Comparison of ENCODE assay signal across 10 cellular contexts in genomic region chr17:75498726-75499213, GRCh38. TPM values are rescaled to one million over a fixed set of nuclear protein-coding genes. Genes with fewer than 3 reads are reported as not detected.
A peak's percentile ranks its signal among the peaks of the same experiment; 100 is the strongest.
DNase-seq lines count a peak whose midpoint lies in the region; ATAC-seq, FAIRE-seq and TF ChIP-seq lines count a peak whose summit lies in the region.
"Had no signal": no experiment of that assay in that cellular context is flagged by ENCODE, and none has a peak within 500 bp of the region (broad histone marks: within the 10 kb centered on the region; RNA-seq: fewer than 3 reads in every experiment).

No MANE protein-coding gene starts in this region.

- H3K9me3 Mint-ChIP-seq in nephron progenitor cell: no peaks in the 10 kb centered on the region
- H3K9me3 Mint-ChIP-seq: activated B cell treated with CpG ODN at 0.5 μM for 24 hours; CD8-positive, alpha-beta memory T cell had no signal

- H4K20me1 ChIP-seq in K562 (replicated peaks; ENCODE audit: control insufficient read depth, insufficient read depth, low read length): no peaks in the 10 kb centered on the region

- intact Hi-C loops in K562 (cut with micrococcal nuclease): no loop called here

- no peak for TF ChIP-seq EP300 in K562 (IDR thresholded peaks at IDR 0.05; ENCODE audit: low read length)

- CTCF ChIA-PET in HEK293 (lab: Yijun Ruan, JAX) (interaction anchor here (1.2 to 1.4 kb wide), 3 partner anchors 16 to 251 kb away, joined by 4 to 5 read pairs (median 5); partner anchors contain the start of gene TSEN54), K562 (lab: Yijun Ruan, JAX; ENCODE audit: low intra/inter-chr PET ratio) (no interaction called here)

- peak in 1 of 2 experiments; percentile 45; a peak in 1 of 4 replicates for TF ChIP-seq RAD21 in K562 (CRISPR knock-in tag; conservative IDR thresholded peaks at IDR 0.05 in 1 of 2, IDR thresholded peaks at IDR 0.05 in 1 of 2)

- H3K9me3 ChIP-seq in HEK293 (ENCODE audit: control insufficient read depth, insufficient read depth, low read depth, low read length) (no peaks in the 10 kb centered on the region), K562 (replicated peaks; ENCODE audit: control insufficient read depth, insufficient read depth, low read depth, low read length) (no peaks in the 10 kb centered on the region)

- BruUV-seq in K562 (replicated peaks; lab: Mats Ljungman, UMichigan): no TSS peak

- no peaks in the 10 kb centered on the region for H3K79me2 ChIP-seq in K562 (ENCODE audit: control insufficient read depth, insufficient read depth, low read length)

- no peaks in the 10 kb centered on the region for H3K36me3 Mint-ChIP-seq in nephron progenitor cell (ENCODE audit: low read depth)

- peaks cover 3% of the 10 kb centered on the region for H3K9me1 ChIP-seq in K562 (ENCODE audit: control insufficient read depth, insufficient read depth, low read length)

- no peak overlapping the region for H2AFZ ChIP-seq in K562 (ENCODE audit: low read depth, low read length)

- H3K4me1 Mint-ChIP-seq in nephron progenitor cell: peaks cover 18% of the 10 kb centered on the region
- H3K4me1 Mint-ChIP-seq: activated B cell treated with CpG ODN at 0.5 μM for 24 hours; CD8-positive, alpha-beta memory T cell had no signal

- H3K36me3 ChIP-seq in HEK293 (ENCODE audit: control insufficient read depth in 2 of 2, insufficient read depth in 1 of 2, low read length in 2 of 2) (peaks cover 0 to 91% of the 10 kb centered on the region in 2 experiments), K562 (ENCODE audit: control insufficient read depth, insufficient read depth, low read length) (peaks cover 44% of the 10 kb centered on the region; the same call in 2 of the 3 replicates)

- H3K27me3 Mint-ChIP-seq in nephron progenitor cell (ENCODE audit: low read depth, poor library complexity): no peaks in the 10 kb centered on the region
- H3K27me3 Mint-ChIP-seq: activated B cell treated with CpG ODN at 0.5 μM for 24 hours; CD8-positive, alpha-beta memory T cell had no signal

- 52% methylated on average over 12 of the region's 16 CpGs for WGBS in K562 (ENCODE audit: insufficient coverage, low coverage, missing lambda C conversion rate)

- 0 out of 2 replicates have a peak overlapping the region, but pooled peaks have one; percentile 17 for H3K27ac ChIP-seq in HEK293 (ENCODE audit: extremely low read depth, low read depth, low read length)
- no peak overlapping the region for H3K27ac ChIP-seq in K562 (ENCODE audit: extremely low read depth, low read depth, low read length)

- ATAC-seq in K562: peak; percentile 70
- ATAC-seq in GM18870 (IDR thresholded peaks at IDR 0.05; ENCODE audit: unreplicated experiment): no peak

- H3K9ac ChIP-seq in K562 (ENCODE audit: insufficient read depth in 1 of 2, low read depth in 2 of 2, low read length in 2 of 2): no peak overlapping the region

- TF ChIP-seq CTCF in HEK293 (tag by site-specific recombination; IDR thresholded peaks at IDR 0.05) (peak; percentile 41), K562 (IDR thresholded peaks at IDR 0.05 in 2 of 3, conservative IDR thresholded peaks at IDR 0.05 in 1 of 3; ENCODE audit: insufficient read depth in 2 of 3, low read depth in 1 of 3, low read length in 3 of 3) (peak; percentile 23 to 42 (median 24); a peak in 3 of 6 replicates), nephron progenitor cell (IDR thresholded peaks at IDR 0.05) (no peak)

- no peak for TF ChIP-seq POLR2A in K562 (conservative IDR thresholded peaks at IDR 0.05)

- POLR2A ChIA-PET in HEK293 (lab: Yijun Ruan, JAX) (interaction anchor here (0.5 to 3.4 kb wide), 5 partner anchors 17 to 286 kb away, joined by 3 to 16 read pairs (median 4); partner anchors contain the start of genes LLGL2, TMEM94 and TSEN54), K562 (lab: Yijun Ruan, JAX) (interaction anchor here (0.5 to 2.8 kb wide), 9 partner anchors 9 to 239 kb away, joined by 3 to 9 read pairs (median 5); partner anchors contain the start of genes GGA3, MRPS7 and SMIM5)

- in situ Hi-C loops in K562 (cut with MboI): loop anchor here (5.0 kb wide), 1 partner anchor 71 kb away; no protein-coding TSS in a partner anchor

- DNase-seq in K562 (ENCODE audit: extremely low read depth in 1 of 4, low spot score in 3 of 4) (peak; percentile 42 to 68 (median 56)), nephron progenitor cell (no peak), NCI-H2196 (lab: John Stamatoyannopoulos, UW; ENCODE audit: unreplicated experiment) (no peak)
- no peak for DNase-seq in effector CD4-positive, alpha-beta T cell
- DNase-seq: activated B cell treated with CpG ODN at 0.5 μM for 24 hours; CD8-positive, alpha-beta memory T cell; small intestine had no signal

- H3K4me3 ChIP-seq in HEK293 (ENCODE audit: low read depth, low read length): no peak overlapping the region
- no peak overlapping the region for H3K4me3 ChIP-seq in K562

- peak overlapping the region; percentile 80 for H3K27ac Mint-ChIP-seq in nephron progenitor cell
- H3K27ac Mint-ChIP-seq: activated B cell treated with CpG ODN at 0.5 μM for 24 hours had no signal

- no peak for FAIRE-seq in K562 (lab: Jason Lieb, UNC)
- FAIRE-seq: colon, small intestine had no signal

- H3K4me2 ChIP-seq in K562 (ENCODE audit: insufficient read depth, low read length): no peak overlapping the region

- no peak overlapping the region for H3K4me3 Mint-ChIP-seq in nephron progenitor cell
- H3K4me3 Mint-ChIP-seq: activated B cell treated with CpG ODN at 0.5 μM for 24 hours; CD8-positive, alpha-beta memory T cell had no signal

- H3K27me3 ChIP-seq in K562 (ENCODE audit: control insufficient read depth in 2 of 2, insufficient read depth in 2 of 2, low read length in 2 of 2): no peaks in the 10 kb centered on the region

- H3K4me1 ChIP-seq in HEK293 (ENCODE audit: control insufficient read depth, insufficient read depth, low read length) (no peaks in the 10 kb centered on the region), K562 (replicated peaks in 1 of 2; ENCODE audit: control insufficient read depth in 2 of 2, insufficient read depth in 2 of 2, low read length in 2 of 2) (peaks cover 0 to 56% of the 10 kb centered on the region in 2 experiments; a peak in 2 of 5 replicates)

RNA-seq across cellular contexts. Expression of gene CASKIN2, which starts 16.6 kb away (rescaled TPM):
- 7.8 and 33.3 TPM in 2 replicates for total RNA-seq in K562 (2011; cell fraction: chromatin; rRNA removed; ENCODE audit: low replicate concordance)
- 14.5 and 19.7 TPM in 2 replicates for total RNA-seq in K562 (2011; cell fraction: nucleolus; rRNA removed)
- total RNA-seq in K562 (2011; cell fraction: nucleoplasm; rRNA removed): 6.2 and 10.0 TPM in 2 replicates
- total RNA-seq in K562 (2014; rRNA removed) (2.3 and 3.5 TPM in 2 replicates), K562 (2014; rRNA removed; fragmentation: Illumina TruSeq; extraction: Trizol) (1.1 and 1.3 TPM in 2 replicates), K562 (2015; rRNA removed; fragmentation: Illumina TruSeq; extraction: Trizol) (2.1 and 2.3 TPM in 2 replicates), K562 (2021) (12.2 and 14.5 TPM in 2 replicates)
- polyA plus RNA-seq in K562 (2011; rRNA removed) (1.9 and 2.2 TPM in 2 replicates), K562 (2014; fragmentation: Illumina TruSeq; extraction: Trizol) (2.5 and 5.7 TPM in 2 replicates), K562 (2014; fragmentation: Nextera tagmentation; extraction: Ambion mirVana) (under 1 TPM; 0.01 to 0.04 TPM), K562 (2014; rRNA removed) (3.0 and 5.1 TPM in 2 replicates)
- 1.2 and 1.5 TPM in 2 replicates for polyA plus RNA-seq in K562 (2011; cell fraction: cytosol; rRNA removed)
- 6.5 and 13.9 TPM in 2 replicates for polyA plus RNA-seq in K562 (2011; cell fraction: nucleus; rRNA removed)
- 4.8 and 5.2 TPM in 2 replicates for polyA plus RNA-seq in K562 (2012)
- polyA minus RNA-seq in K562 (2011; rRNA and poly(A)+ RNA removed): 1.8 and 1.9 TPM in 2 replicates
- 3.8 and 8.4 TPM in 2 replicates for polyA minus RNA-seq in K562 (2011; cell fraction: cytosol; rRNA and poly(A)+ RNA removed)
- polyA minus RNA-seq in K562 (2011; cell fraction: nucleus; rRNA and poly(A)+ RNA removed): 8.6 and 9.6 TPM in 2 replicates

RNA-seq across cellular contexts. Expression of gene TSEN54, which starts 17.6 kb away (rescaled TPM):
- 43.1 and 96.1 TPM in 2 replicates for total RNA-seq in K562 (2011; cell fraction: chromatin; rRNA removed; ENCODE audit: low replicate concordance)
- 63.2 and 67.5 TPM in 2 replicates for total RNA-seq in K562 (2011; cell fraction: nucleolus; rRNA removed)
- 52.4 and 53.0 TPM in 2 replicates for total RNA-seq in K562 (2011; cell fraction: nucleoplasm; rRNA removed)
- total RNA-seq in K562 (2014; rRNA removed) (53.0 and 81.0 TPM in 2 replicates), K562 (2014; rRNA removed; fragmentation: Illumina TruSeq; extraction: Trizol) (34.6 and 48.9 TPM in 2 replicates), K562 (2015; rRNA removed; fragmentation: Illumina TruSeq; extraction: Trizol) (35.6 and 37.2 TPM in 2 replicates), K562 (2021) (58.0 and 64.3 TPM in 2 replicates)
- polyA plus RNA-seq in K562 (2011; rRNA removed) (57.6 and 62.0 TPM in 2 replicates), K562 (2014; fragmentation: Illumina TruSeq; extraction: Trizol) (40.0 and 41.6 TPM in 2 replicates), K562 (2014; fragmentation: Nextera tagmentation; extraction: Ambion mirVana) (10 to 100 TPM in 1 of 2 experiments, 1 to 10 TPM in 1; 5.9 to 13.6 TPM), K562 (2014; rRNA removed) (55.6 and 62.6 TPM in 2 replicates)
- 56.9 and 82.8 TPM in 2 replicates for polyA plus RNA-seq in K562 (2011; cell fraction: cytosol; rRNA removed)
- 77.8 and 89.5 TPM in 2 replicates for polyA plus RNA-seq in K562 (2011; cell fraction: nucleus; rRNA removed)
- polyA plus RNA-seq in K562 (2012): 38.5 and 39.9 TPM in 2 replicates
- 23.1 and 38.9 TPM in 2 replicates for polyA minus RNA-seq in K562 (2011; rRNA and poly(A)+ RNA removed)
- polyA minus RNA-seq in K562 (2011; cell fraction: cytosol; rRNA and poly(A)+ RNA removed): 16.1 and 23.9 TPM in 2 replicates
- polyA minus RNA-seq in K562 (2011; cell fraction: nucleus; rRNA and poly(A)+ RNA removed): 14.4 and 17.5 TPM in 2 replicates

RNA-seq across cellular contexts. Expression of gene LLGL2, which starts 26.7 kb away (rescaled TPM):
- 25.4 and 96.6 TPM in 2 replicates for total RNA-seq in K562 (2011; cell fraction: chromatin; rRNA removed; ENCODE audit: low replicate concordance)
- 63.3 and 66.7 TPM in 2 replicates for total RNA-seq in K562 (2011; cell fraction: nucleolus; rRNA removed)
- total RNA-seq in K562 (2011; cell fraction: nucleoplasm; rRNA removed): 38.1 and 42.6 TPM in 2 replicates
- total RNA-seq in K562 (2014; rRNA removed) (17.9 and 19.5 TPM in 2 replicates), K562 (2014; rRNA removed; fragmentation: Illumina TruSeq; extraction: Trizol) (1.8 and 3.0 TPM in 2 replicates), K562 (2015; rRNA removed; fragmentation: Illumina TruSeq; extraction: Trizol) (10.2 and 11.8 TPM in 2 replicates), K562 (2021) (24.4 and 25.2 TPM in 2 replicates)
- polyA plus RNA-seq in K562 (2011; rRNA removed) (12.5 and 16.0 TPM in 2 replicates), K562 (2014; fragmentation: Illumina TruSeq; extraction: Trizol) (3.7 and 14.7 TPM in 2 replicates), K562 (2014; fragmentation: Nextera tagmentation; extraction: Ambion mirVana) (1 to 10 TPM in 1 of 2 experiments, under 1 TPM in 1; 0.32 to 1.3 TPM), K562 (2014; rRNA removed) (17.7 and 23.7 TPM in 2 replicates)
- polyA plus RNA-seq in K562 (2011; cell fraction: cytosol; rRNA removed): 14.3 and 34.7 TPM in 2 replicates
- polyA plus RNA-seq in K562 (2011; cell fraction: nucleus; rRNA removed): 44.8 and 82.4 TPM in 2 replicates
- 14.8 and 26.6 TPM in 2 replicates for polyA plus RNA-seq in K562 (2012)
- 4.3 and 6.7 TPM in 2 replicates for polyA minus RNA-seq in K562 (2011; rRNA and poly(A)+ RNA removed)
- polyA minus RNA-seq in K562 (2011; cell fraction: cytosol; rRNA and poly(A)+ RNA removed): 10.6 and 11.3 TPM in 2 replicates
- 21.3 and 23.8 TPM in 2 replicates for polyA minus RNA-seq in K562 (2011; cell fraction: nucleus; rRNA and poly(A)+ RNA removed)

RNA-seq across cellular contexts. Expression of gene TMEM94, which starts 42.3 kb away (rescaled TPM):
- 116 and 363 TPM in 2 replicates for total RNA-seq in K562 (2011; cell fraction: chromatin; rRNA removed; ENCODE audit: low replicate concordance)
- total RNA-seq in K562 (2011; cell fraction: nucleolus; rRNA removed): 190 and 220 TPM in 2 replicates
- 137 and 149 TPM in 2 replicates for total RNA-seq in K562 (2011; cell fraction: nucleoplasm; rRNA removed)
- total RNA-seq in K562 (2014; rRNA removed) (13.5 and 20.4 TPM in 2 replicates), K562 (2014; rRNA removed; fragmentation: Illumina TruSeq; extraction: Trizol) (6.5 and 10.0 TPM in 2 replicates), K562 (2015; rRNA removed; fragmentation: Illumina TruSeq; extraction: Trizol) (14.4 and 17.2 TPM in 2 replicates), K562 (2021) (32.8 and 42.1 TPM in 2 replicates)
- polyA plus RNA-seq in K562 (2011; rRNA removed) (15.7 and 53.7 TPM in 2 replicates), K562 (2014; fragmentation: Illumina TruSeq; extraction: Trizol) (48.1 and 55.6 TPM in 2 replicates), K562 (2014; fragmentation: Nextera tagmentation; extraction: Ambion mirVana) (1 to 10 TPM in 1 of 2 experiments, under 1 TPM in 1; 0.35 to 1.6 TPM), K562 (2014; rRNA removed) (26.1 and 31.4 TPM in 2 replicates)
- 33.2 and 34.4 TPM in 2 replicates for polyA plus RNA-seq in K562 (2011; cell fraction: cytosol; rRNA removed)
- 322 and 398 TPM in 2 replicates for polyA plus RNA-seq in K562 (2011; cell fraction: nucleus; rRNA removed)
- 42.5 and 69.5 TPM in 2 replicates for polyA plus RNA-seq in K562 (2012)
- 11.4 and 20.1 TPM in 2 replicates for polyA minus RNA-seq in K562 (2011; rRNA and poly(A)+ RNA removed)
- 28.0 and 36.5 TPM in 2 replicates for polyA minus RNA-seq in K562 (2011; cell fraction: cytosol; rRNA and poly(A)+ RNA removed)
- polyA minus RNA-seq in K562 (2011; cell fraction: nucleus; rRNA and poly(A)+ RNA removed): 74.6 and 97.4 TPM in 2 replicates

Comparison
In these comparisons a context has a peak if more than half of its experiments do, and no peak if none do; other contexts are left out.
1. DNase-seq: peak in K562 (4 of 4); none in nephron progenitor cell (single experiment), effector CD4-positive, alpha-beta T cell (single experiment) and NCI-H2196 (single experiment).
2. Of the 44 proteins assayed by ChIP-seq in both K562 and HEK293: peak only in K562: none; only in HEK293: KLF1 and PRDM10; in both: CTCF; in neither: 41.